13 cellular contexts compared by ENCODE assay signal in the genomic region with DNA sequence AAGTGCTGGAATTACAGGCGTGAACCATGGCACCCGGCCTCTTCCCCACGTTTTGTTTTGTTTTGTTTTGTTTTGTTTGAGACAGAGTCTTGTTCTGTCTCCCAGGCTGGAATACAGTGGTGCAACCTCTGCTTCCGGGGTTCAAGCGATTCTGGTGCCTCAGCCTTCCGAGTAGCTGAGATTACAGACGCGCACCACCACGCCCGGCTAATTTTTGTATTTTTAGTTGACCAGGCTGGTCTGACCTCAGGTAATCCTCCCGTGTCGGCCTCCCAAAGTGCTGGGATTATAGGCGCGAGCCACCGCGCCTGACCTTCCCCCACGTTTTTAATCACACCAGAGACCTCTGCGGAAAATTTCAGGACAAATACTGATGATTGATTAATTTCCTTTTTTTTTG. TPM values are rescaled to one million over a fixed set of nuclear protein-coding genes. Genes with fewer than 3 reads are reported as not detected.
DNase-seq lines count a peak whose midpoint lies in the region; ATAC-seq, FAIRE-seq and TF ChIP-seq lines count a peak whose summit lies in the region.
"Had no signal": no experiment of that assay in that cellular context is flagged by ENCODE, and none has a peak within 500 bp of the region (broad histone marks: within the 10 kb centered on the region; RNA-seq: fewer than 3 reads in every experiment).

No MANE protein-coding gene starts in this region.

- peak overlapping the region; percentile 10 for H3K4me2 ChIP-seq in astrocyte (ENCODE audit: low read length)
- H3K4me2 ChIP-seq in neural progenitor cell: peak overlapping the region; percentile 92

- peaks cover 8% of the 10 kb centered on the region for H3K4me1 ChIP-seq in astrocyte (ENCODE audit: insufficient read depth, low read length)
- peaks cover 23% of the 10 kb centered on the region for H3K4me1 ChIP-seq in neural progenitor cell

- CTCF ChIA-PET in activated CD8-positive, alpha-beta memory T cell treated with anti-CD3 and anti-CD28 coated beads, Interleukin-2, amount 10 ng/mL, durations not matched to agents 7 days and 5 days (lab: Charles Lee): interaction anchor here (1.3 kb wide), 1 partner anchor 8 kb away, joined by 4 read pairs; no protein-coding TSS in a partner anchor

- H3K27me3 ChIP-seq in astrocyte (ENCODE audit: insufficient read depth, low read length) (no peaks in the 10 kb centered on the region), neural progenitor cell (no peaks in the 10 kb centered on the region)

- no peaks in the 10 kb centered on the region for H3K27me3 Mint-ChIP-seq in activated CD8-positive, alpha-beta memory T cell treated with anti-CD3 and anti-CD28 coated beads, Interleukin-2, amount 10 ng/mL, durations not matched to agents 7 days and 5 days
- H3K27me3 Mint-ChIP-seq in astrocyte (ENCODE audit: low read depth, unreplicated experiment) (no peaks in the 10 kb centered on the region), neural progenitor cell (ENCODE audit: insufficient read depth, low read depth) (peaks cover 11% of the 10 kb centered on the region)
- H3K27me3 Mint-ChIP-seq: central memory CD8-positive, alpha-beta T cell had no signal

- no peak for ATAC-seq in activated CD8-positive, alpha-beta memory T cell treated with anti-CD3 and anti-CD28 coated beads, Interleukin-2, amount 10 ng/mL, durations not matched to agents 7 days and 5 days
- ATAC-seq in GM18867 (IDR thresholded peaks at IDR 0.05; ENCODE audit: unreplicated experiment): no peak
- ATAC-seq in HG02840 (IDR thresholded peaks at IDR 0.05; ENCODE audit: low FRiP score, unreplicated experiment): no peak

- H3K27ac ChIP-seq in astrocyte (ENCODE audit: low read depth, low read length): no peak overlapping the region
- H3K27ac ChIP-seq in neural progenitor cell: no peak overlapping the region

- peaks cover 10% of the 10 kb centered on the region for H3F3A ChIP-seq in neural progenitor cell (ENCODE audit: low read depth)

- no peak for FAIRE-seq in astrocyte (lab: Jason Lieb, UNC)
- FAIRE-seq: GM12891 had no signal

- no peak for TF ChIP-seq CTCF in NB4 (IDR thresholded peaks at IDR 0.05; ENCODE audit: low read depth, low read length)
- no peak for TF ChIP-seq CTCF in astrocyte (IDR thresholded peaks at IDR 0.05; ENCODE audit: insufficient read depth, low read depth, low read length)
- no peak for TF ChIP-seq CTCF in neural progenitor cell (IDR thresholded peaks at IDR 0.05)

- H3K4me1 Mint-ChIP-seq in activated CD8-positive, alpha-beta memory T cell treated with anti-CD3 and anti-CD28 coated beads, Interleukin-2, amount 10 ng/mL, durations not matched to agents 7 days and 5 days: peaks cover 55% of the 10 kb centered on the region
- H3K4me1 Mint-ChIP-seq in astrocyte (ENCODE audit: low read depth, unreplicated experiment) (peaks cover 13% of the 10 kb centered on the region), neural progenitor cell (peaks cover 31% of the 10 kb centered on the region)

- H3K79me2 ChIP-seq in astrocyte (ENCODE audit: insufficient read depth, low read length): peaks cover 94% of the 10 kb centered on the region
- peaks cover 96% of the 10 kb centered on the region for H3K79me2 ChIP-seq in neural progenitor cell (ENCODE audit: low read depth)

- H3K4me3 Mint-ChIP-seq in activated CD8-positive, alpha-beta memory T cell treated with anti-CD3 and anti-CD28 coated beads, Interleukin-2, amount 10 ng/mL, durations not matched to agents 7 days and 5 days: peak overlapping the region; percentile 26
- H3K4me3 Mint-ChIP-seq in astrocyte (ENCODE audit: unreplicated experiment) (peak overlapping the region; percentile 57), neural progenitor cell (peak overlapping the region; percentile 52)
- H3K4me3 Mint-ChIP-seq: central memory CD8-positive, alpha-beta T cell had no signal

- no peak for DNase-seq in activated CD8-positive, alpha-beta memory T cell treated with anti-CD3 and anti-CD28 coated beads, Interleukin-2, amount 10 ng/mL, durations not matched to agents 7 days and 5 days
- DNase-seq in activated CD8-positive, alpha-beta memory T cell treated with anti-CD3 and anti-CD28 coated beads, Interleukin-2, amount 50 U/mL, for 4 hours: no peak
- DNase-seq in NB4 (ENCODE audit: low read depth) (no peak), astrocyte (ENCODE audit: low read depth) (no peak), neural progenitor cell (ENCODE audit: low spot score) (no peak), NCI-H2227 (lab: John Stamatoyannopoulos, UW; ENCODE audit: unreplicated experiment) (no peak)
- DNase-seq: DMS79 treated with DMSO at 0.1 percent for 48 hours, NCI-H1105 treated with DMSO at 0.1 percent for 48 hours, NCI-H446 treated with DMSO at 0.1 percent for 48 hours had no signal

- TF ChIP-seq POLR2A in NB4 (IDR thresholded peaks at IDR 0.05; ENCODE audit: extremely low read depth, insufficient read length): no peak

- peaks cover 55% of the 10 kb centered on the region for H3K36me3 Mint-ChIP-seq in activated CD8-positive, alpha-beta memory T cell treated with anti-CD3 and anti-CD28 coated beads, Interleukin-2, amount 10 ng/mL, durations not matched to agents 7 days and 5 days
- H3K36me3 Mint-ChIP-seq in astrocyte (ENCODE audit: low read depth, unreplicated experiment): peaks cover 10% of the 10 kb centered on the region
- peaks cover 50% of the 10 kb centered on the region for H3K36me3 Mint-ChIP-seq in neural progenitor cell

- H3K9ac ChIP-seq in astrocyte (ENCODE audit: low read length): no peak overlapping the region
- no peak overlapping the region for H3K9ac ChIP-seq in neural progenitor cell

- H4K20me1 ChIP-seq in astrocyte (ENCODE audit: insufficient read depth, low read length) (peaks cover 67% of the 10 kb centered on the region), neural progenitor cell (ENCODE audit: low read depth) (peaks cover 61% of the 10 kb centered on the region)

- no peak overlapping the region for H3K27ac Mint-ChIP-seq in activated CD8-positive, alpha-beta memory T cell treated with anti-CD3 and anti-CD28 coated beads, Interleukin-2, amount 10 ng/mL, durations not matched to agents 7 days and 5 days
- H3K27ac Mint-ChIP-seq in astrocyte (ENCODE audit: unreplicated experiment): peak overlapping the region; percentile 26
- H3K27ac Mint-ChIP-seq in neural progenitor cell: no peak overlapping the region

- H3K36me3 ChIP-seq in astrocyte (ENCODE audit: insufficient read depth, low read length): peaks cover 10% of the 10 kb centered on the region
- peaks cover 7% of the 10 kb centered on the region for H3K36me3 ChIP-seq in neural progenitor cell

- peak overlapping the region; percentile 30 for H3K4me3 ChIP-seq in NB4 (ENCODE audit: low read depth, low read length)
- H3K4me3 ChIP-seq in astrocyte (ENCODE audit: insufficient read depth, low read depth, low read length): no peak overlapping the region
- H3K4me3 ChIP-seq in neural progenitor cell: no peak overlapping the region

- no peaks in the 10 kb centered on the region for H3K9me3 ChIP-seq in astrocyte (ENCODE audit: insufficient read depth, low read depth, low read length)
- no peaks in the 10 kb centered on the region for H3K9me3 ChIP-seq in neural progenitor cell (ENCODE audit: low read depth)

- H3K9me3 Mint-ChIP-seq in activated CD8-positive, alpha-beta memory T cell treated with anti-CD3 and anti-CD28 coated beads, Interleukin-2, amount 10 ng/mL, durations not matched to agents 7 days and 5 days (ENCODE audit: low read depth): no peaks in the 10 kb centered on the region
- no peaks in the 10 kb centered on the region for H3K9me3 Mint-ChIP-seq in astrocyte (ENCODE audit: unreplicated experiment)
- peaks cover 2% of the 10 kb centered on the region for H3K9me3 Mint-ChIP-seq in neural progenitor cell
- H3K9me3 Mint-ChIP-seq: central memory CD8-positive, alpha-beta T cell had no signal

- no peak overlapping the region for H2AFZ ChIP-seq in astrocyte (ENCODE audit: low read depth, low read length)
- no peak overlapping the region for H2AFZ ChIP-seq in neural progenitor cell (replicated peaks)

RNA-seq across cellular contexts. Expression of gene ENOPH1, which starts 2.2 kb away (rescaled TPM):
- 10 to 100 TPM; 40.6 to 46.6 TPM for total RNA-seq in activated CD8-positive, alpha-beta memory T cell treated with anti-CD3 and anti-CD28 coated beads, Interleukin-2, amount 10 ng/mL, durations not matched to agents 7 days and 5 days
- 32.0 and 32.6 TPM in 2 replicates for total RNA-seq in astrocyte
- 44.6 and 64.4 TPM in 2 replicates for total RNA-seq in neural progenitor cell (ENCODE audit: low replicate concordance)

RNA-seq across cellular contexts. Expression of gene HNRNPDL, which starts 2.3 kb away (rescaled TPM):
- total RNA-seq in activated CD8-positive, alpha-beta memory T cell treated with anti-CD3 and anti-CD28 coated beads, Interleukin-2, amount 10 ng/mL, durations not matched to agents 7 days and 5 days: 100 to 1,000 TPM; 317 to 343 TPM
- 205 and 220 TPM in 2 replicates for total RNA-seq in astrocyte
- 423 and 699 TPM in 2 replicates for total RNA-seq in neural progenitor cell (ENCODE audit: low replicate concordance)

RNA-seq across cellular contexts. Expression of gene HNRNPD, which starts 58.8 kb away (rescaled TPM):
- 100 to 1,000 TPM; 385 to 421 TPM for total RNA-seq in activated CD8-positive, alpha-beta memory T cell treated with anti-CD3 and anti-CD28 coated beads, Interleukin-2, amount 10 ng/mL, durations not matched to agents 7 days and 5 days
- total RNA-seq in astrocyte (142 and 162 TPM in 2 replicates), neural progenitor cell (ENCODE audit: low replicate concordance) (159 and 250 TPM in 2 replicates)
